ENCODE assay signal across 12 cellular contexts in the genomic region with DNA sequence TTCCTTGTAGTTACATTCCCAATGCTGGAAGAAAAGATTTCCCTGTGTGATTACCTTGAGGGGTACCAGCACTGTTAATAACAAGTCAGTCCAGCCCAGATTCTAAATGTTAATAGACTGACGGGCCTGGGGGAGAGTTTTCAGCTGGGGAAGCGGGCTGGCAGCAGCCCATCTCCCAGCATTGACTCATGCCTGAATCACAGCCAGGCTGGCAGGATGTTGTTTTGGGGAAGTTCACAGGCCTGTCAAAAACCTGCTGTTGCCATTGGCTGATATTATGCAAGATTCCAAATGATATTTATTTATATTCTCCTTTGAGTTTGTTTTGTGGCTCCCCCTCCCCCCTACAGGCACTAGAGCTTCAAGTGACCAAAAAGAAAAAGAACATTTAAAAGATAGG.
A peak's percentile ranks its signal among the peaks of the same experiment; 100 is the strongest.
DNase-seq lines count a peak whose midpoint lies in the region; ATAC-seq, FAIRE-seq and TF ChIP-seq lines count a peak whose summit lies in the region.
"Had no signal": no experiment of that assay in that cellular context is flagged by ENCODE, and none has a peak within 500 bp of the region (broad histone marks: within the 10 kb centered on the region; RNA-seq: fewer than 3 reads in every experiment).

No MANE protein-coding gene starts in this region.

- peaks cover 0 to 4% of the 10 kb centered on the region in 2 donors for H3K9me3 ChIP-seq in lung (ENCODE audit: control insufficient read depth in 2 of 2, insufficient read depth in 1 of 2, low read length in 1 of 2)
- H3K9me3 ChIP-seq: breast epithelium, Peyer's patch had no signal

- H3K36me3 Mint-ChIP-seq in nephron progenitor cell (ENCODE audit: low read depth) = no peaks in the 10 kb centered on the region
- H3K36me3 Mint-ChIP-seq: CD4-positive, CD25-positive, alpha-beta regulatory T cell had no signal

- no peak overlapping the region for H3K27ac ChIP-seq in lung (ENCODE audit: low read depth in 1 of 2, low read length in 1 of 2)
- H3K27ac ChIP-seq: Peyer's patch had no signal

- peaks cover 7% of the 10 kb centered on the region for H3K27me3 Mint-ChIP-seq in nephron progenitor cell (ENCODE audit: low read depth, poor library complexity)

- no peaks in the 10 kb centered on the region for H3K27me3 ChIP-seq in lung (ENCODE audit: control insufficient read depth, insufficient read depth)
- H3K27me3 ChIP-seq: breast epithelium, Peyer's patch had no signal

- no peak overlapping the region for H3K4me3 ChIP-seq in choroid plexus epithelial cell (ENCODE audit: low read depth, low read length)
- H3K4me3 ChIP-seq in lung = no peak overlapping the region
- H3K4me3 ChIP-seq: breast epithelium, Peyer's patch had no signal

- H3K4me1 Mint-ChIP-seq in nephron progenitor cell = peaks cover 12% of the 10 kb centered on the region
- H3K4me1 Mint-ChIP-seq: CD4-positive, CD25-positive, alpha-beta regulatory T cell had no signal

- no peak overlapping the region for H3K27ac Mint-ChIP-seq in nephron progenitor cell
- H3K27ac Mint-ChIP-seq: CD4-positive, CD25-positive, alpha-beta regulatory T cell had no signal

- TF ChIP-seq POLR2A in GM12892 (IDR thresholded peaks at IDR 0.05; ENCODE audit: low read depth, low read length) = no peak

- H3K4me1 ChIP-seq in lung (ENCODE audit: control insufficient read depth in 2 of 2, insufficient read depth in 2 of 2, low read length in 2 of 2) = no peaks in the 10 kb centered on the region
- H3K4me1 ChIP-seq: breast epithelium, Peyer's patch had no signal

- ATAC-seq in lung (ENCODE audit: insufficient read depth, low FRiP score) = peak; percentile 73
- no peak for ATAC-seq in GM21528 (IDR thresholded peaks at IDR 0.05; ENCODE audit: low FRiP score, unreplicated experiment)
- ATAC-seq in HG02840 (IDR thresholded peaks at IDR 0.05; ENCODE audit: low FRiP score, unreplicated experiment) = no peak
- ATAC-seq: HCT116 had no signal

- no peaks in the 10 kb centered on the region for H3K9me3 Mint-ChIP-seq in nephron progenitor cell

- no peaks in the 10 kb centered on the region for H3K36me3 ChIP-seq in lung (ENCODE audit: control insufficient read depth in 2 of 2, insufficient read depth in 2 of 2, low read length in 2 of 2)
- H3K36me3 ChIP-seq: breast epithelium, Peyer's patch had no signal

- no peak for FAIRE-seq in GM12892 (lab: Jason Lieb, UNC)

- H3K4me3 Mint-ChIP-seq in nephron progenitor cell = no peak overlapping the region
- H3K4me3 Mint-ChIP-seq: CD4-positive, CD25-positive, alpha-beta regulatory T cell had no signal

- TF ChIP-seq CTCF in choroid plexus epithelial cell (conservative IDR thresholded peaks at IDR 0.05; ENCODE audit: low read depth, low read length) (no peak), lung (IDR thresholded peaks at IDR 0.05; ENCODE audit: control extremely low read depth, extremely low read depth) (no peak), nephron progenitor cell (IDR thresholded peaks at IDR 0.05) (no peak)

- 14 to 20% methylated on average over 2 of the region's 2 CpGs for WGBS in lung, 2 donors

- DNase-seq in AG08396 (ENCODE audit: low spot score) (peak; percentile 10), NCI-H446 treated with DMSO at 0.1 percent for 48 hours (lab: John Stamatoyannopoulos, UW) (peak; percentile 93), choroid plexus epithelial cell (ENCODE audit: low read depth) (peak; percentile 89), lung (ENCODE audit: low spot score) (peak; percentile 45), GM12892 (ENCODE audit: insufficient read length) (no peak), nephron progenitor cell (no peak)
- DNase-seq: CD4-positive, CD25-positive, alpha-beta regulatory T cell had no signal

Comparison
In these comparisons a context has a peak if more than half of its experiments do, and no peak if none do; other contexts are left out.
1. DNase-seq: peak in AG08396 (single experiment), NCI-H446 treated with DMSO at 0.1 percent for 48 hours (single experiment), choroid plexus epithelial cell (single experiment) and lung (single experiment); none in GM12892 (single experiment) and nephron progenitor cell (single experiment).